ENCODE assay signal across 16 cellular contexts in the genomic region with DNA sequence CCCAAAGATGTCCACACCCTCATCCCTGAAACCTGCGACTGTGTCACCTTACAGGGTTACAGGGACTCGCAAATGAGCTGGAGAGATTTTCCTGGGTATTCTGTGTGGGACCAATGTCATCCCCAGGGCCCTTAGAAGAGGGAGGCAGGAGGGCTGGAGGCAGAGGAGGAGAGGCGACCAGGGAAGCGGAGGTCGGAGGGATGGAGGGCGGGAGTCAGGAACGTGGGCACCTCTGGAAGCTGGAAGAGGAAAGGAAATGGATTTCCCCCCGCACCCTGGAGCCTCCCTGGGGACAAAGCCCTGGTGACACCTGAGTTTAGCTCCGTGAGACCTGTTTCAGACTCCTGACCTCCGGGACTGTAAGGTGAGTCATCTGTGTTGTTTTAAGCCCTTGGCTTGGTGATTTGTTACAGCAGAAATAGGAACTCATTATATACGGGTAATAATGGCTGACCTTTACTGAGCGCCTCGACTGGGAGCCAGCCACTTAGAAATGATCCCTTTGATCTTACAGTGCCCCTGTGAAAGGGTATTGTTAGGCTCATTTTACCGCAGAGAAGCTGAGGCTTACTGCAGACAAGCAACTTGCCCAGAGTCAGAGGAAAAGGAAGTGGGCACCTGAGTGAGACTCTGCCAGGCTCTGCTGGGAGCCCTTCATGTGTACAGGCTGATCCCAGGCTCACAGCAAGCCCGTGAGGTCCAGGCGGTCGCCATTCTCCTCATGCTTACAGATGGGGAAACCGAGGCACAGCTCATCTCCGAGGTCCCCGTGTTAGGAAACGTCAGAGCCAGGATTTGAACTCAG. TPM values are rescaled to one million over a fixed set of nuclear protein-coding genes. Genes with fewer than 3 reads are reported as not detected.
"Had no signal": no experiment of that assay in that cellular context is flagged by ENCODE, and none has a peak within 500 bp of the region (broad histone marks: within the 10 kb centered on the region; RNA-seq: fewer than 3 reads in every experiment).

No MANE protein-coding gene starts in this region.

- H3K27me3 ChIP-seq: brain microvascular endothelial cell, upper lobe of left lung had no signal

- DNase-seq: activated CD4-positive, alpha-beta T cell treated with anti-CD3 and anti-CD28 coated beads, Interleukin-2, amount 50 U/mL, for 4 hours; activated CD4-positive, CD25-positive, alpha-beta regulatory T cell treated with anti-CD3 and anti-CD28 coated beads, Interleukin-2, amount 50 U/mL, for 72 hours; activated effector memory CD4-positive, alpha-beta T cell treated with anti-CD3 and anti-CD28 coated beads, Interleukin-2, amount 50 U/mL, for 16 hours; activated T-cell treated with anti-CD3 and anti-CD28 coated beads, Interleukin-2, amount 50 U/mL, for 4 hours; brain microvascular endothelial cell; dermis blood vessel endothelial cell; foreskin keratinocyte; pancreas; retina; stimulated activated CD4-positive, alpha-beta T cell treated with anti-CD3 and anti-CD28 coated beads, Interleukin-4, amount 100 ng/mL, for 1 hour; stimulated activated CD8-positive, alpha-beta memory T cell treated with anti-CD3 and anti-CD28 coated beads, Interleukin-4, amount 100 ng/mL, for 48 hours; stimulated activated naive CD8-positive, alpha-beta T cell treated with anti-CD3 and anti-CD28 coated beads, Interleukin-15, Interleukin-2, amounts not matched to agents 100 U/mL and 50 U/mL, for 24 hours; upper lobe of left lung had no signal

- ATAC-seq: activated T-cell treated with anti-CD3 and anti-CD28 coated beads, Interleukin-2, amount 50 U/mL, for 4 hours; foreskin keratinocyte; pancreas; stimulated activated naive CD8-positive, alpha-beta T cell treated with anti-CD3 and anti-CD28 coated beads, Interleukin-15, Interleukin-2, amounts not matched to agents 100 U/mL and 50 U/mL, for 24 hours had no signal

- FAIRE-seq: islet of Langerhans, pancreas had no signal

- H3K9me3 ChIP-seq: pancreas had no signal

- H3K27ac ChIP-seq: brain microvascular endothelial cell, foreskin keratinocyte, pancreas, upper lobe of left lung had no signal

- H3K36me3 ChIP-seq: brain microvascular endothelial cell, pancreas, upper lobe of left lung had no signal

- H3K4me3 ChIP-seq: pancreas, upper lobe of left lung had no signal

- H3K4me1 ChIP-seq: pancreas, upper lobe of left lung had no signal

RNA-seq across cellular contexts. Expression of gene FZD10, which starts 29.2 kb away (rescaled TPM):
- total RNA-seq: activated T-cell treated with anti-CD3 and anti-CD28 coated beads, Interleukin-2, amount 50 U/mL, for 4 hours; liver; myocyte had no signal
